8 cellular contexts compared by ENCODE assay signal in the genomic region with DNA sequence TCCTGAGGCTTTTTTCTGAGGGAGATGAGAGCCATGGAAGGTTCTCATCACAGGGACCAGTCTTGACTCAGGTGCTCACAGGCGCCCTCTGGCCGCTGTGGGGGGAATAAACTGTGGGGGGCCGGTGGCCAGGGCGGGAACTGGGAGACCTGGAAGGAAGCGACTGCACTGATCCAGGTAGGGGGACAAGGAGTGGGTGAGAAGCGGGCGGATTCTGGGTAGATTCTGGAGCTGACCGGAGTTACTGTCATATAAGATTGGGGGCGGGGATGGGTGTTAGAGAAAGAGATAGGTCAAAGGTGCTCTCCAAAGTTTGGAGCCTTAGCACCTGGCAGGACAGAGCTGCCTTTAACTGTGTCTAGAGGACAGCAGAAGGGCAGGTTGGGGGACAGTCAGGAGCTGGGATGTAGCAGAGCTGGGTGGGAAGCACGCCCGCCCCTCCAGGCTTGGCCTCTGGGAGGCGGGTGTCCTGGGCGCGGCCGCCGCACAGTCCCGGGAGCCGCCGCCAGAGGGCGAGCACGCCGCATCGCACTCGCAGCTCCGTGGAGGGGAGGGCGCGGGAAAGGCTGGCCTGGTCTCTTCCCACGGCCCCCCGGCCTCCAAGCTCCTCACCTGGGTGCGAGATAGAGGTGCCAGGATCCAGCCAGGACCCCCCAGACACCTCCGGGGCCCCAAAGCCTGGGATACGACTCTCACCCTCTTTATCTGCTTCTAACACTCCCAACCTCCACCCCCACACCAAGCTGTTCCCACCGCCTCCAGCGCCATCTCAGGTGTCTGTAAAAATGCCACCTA. TPM values are rescaled to one million over a fixed set of nuclear protein-coding genes. Genes with fewer than 3 reads are reported as not detected.
DNase-seq lines count a peak whose midpoint lies in the region; ATAC-seq and TF ChIP-seq lines count a peak whose summit lies in the region.

No MANE protein-coding gene starts in this region.

- TF ChIP-seq CTCF in HFF-Myc (IDR thresholded peaks at IDR 0.05; ENCODE audit: low read depth, low read length, missing control alignments) (peak; percentile 85), VCaP (conservative IDR thresholded peaks at IDR 0.05) (peak; percentile 98), breast epithelium (IDR thresholded peaks at IDR 0.05) (peak; percentile 83 to 96 (median 96))

- peak; percentile 79 for DNase-seq in DMS53 (lab: John Stamatoyannopoulos, UW)
- no peak for DNase-seq in HFF-Myc (ENCODE audit: extremely low read depth, low read depth)
- peak; percentile 74 for DNase-seq in NCI-H2107 (lab: John Stamatoyannopoulos, UW)
- peak; percentile 70 to 82 for DNase-seq in breast epithelium (ENCODE audit: low spot score in 2 of 2)
- peak; percentile 56 for DNase-seq in iris pigment epithelial cell (ENCODE audit: low read depth)
- DNase-seq in stimulated activated CD4-positive, alpha-beta T cell treated with anti-CD3 and anti-CD28 coated beads, Interleukin-12 subunit alpha, Interleukin-12 subunit beta, amount 100 ng/mL, for 24 hours (ENCODE audit: low read depth in 2 of 2): peak; percentile 65 to 85

- intact Hi-C loops in breast epithelium (cut with DNase I; ENCODE audit: low total_unique reads): no loop called here

- ATAC-seq in GM21381 (IDR thresholded peaks at IDR 0.05; ENCODE audit: unreplicated experiment): no peak

- H3K9me3 ChIP-seq in breast epithelium: no peaks in the 10 kb centered on the region

- peak overlapping the region; percentile 34 for H3K4me3 ChIP-seq in HFF-Myc (replicated peaks; ENCODE audit: low read depth, low read length)
- H3K4me3 ChIP-seq in breast epithelium: peak overlapping the region; percentile 34 to 67 (median 49)

- H3K4me1 ChIP-seq in breast epithelium: no peaks in the 10 kb centered on the region

- H3K36me3 ChIP-seq in breast epithelium: no peaks in the 10 kb centered on the region

- TF ChIP-seq POLR2A in breast epithelium (IDR thresholded peaks at IDR 0.05): no peak

- no peaks in the 10 kb centered on the region for H3K27me3 ChIP-seq in breast epithelium

- peak overlapping the region; percentile 63 for H3K27ac ChIP-seq in VCaP
- H3K27ac ChIP-seq in breast epithelium: peak overlapping the region; percentile 75 to 84

RNA-seq across cellular contexts. Expression of a gene that starts 4.2 kb away (rescaled TPM):
- not detected for total RNA-seq in breast epithelium

RNA-seq across cellular contexts. Expression of a gene that starts 8.2 kb away (rescaled TPM):
- total RNA-seq in breast epithelium: 10 to 100 TPM; 30.3 to 44.2 (median 31.5) TPM

RNA-seq across cellular contexts. Expression of a gene that starts 19.6 kb away (rescaled TPM):
- 10 to 100 TPM; 65.9 to 84.3 (median 66.5) TPM for total RNA-seq in breast epithelium

RNA-seq across cellular contexts. Expression of a gene that starts 26.8 kb away (rescaled TPM):
- total RNA-seq in breast epithelium: 100 to 1,000 TPM; 301 to 410 (median 305) TPM

RNA-seq across cellular contexts. Expression of a gene that starts 30.1 kb away (rescaled TPM):
- 10 to 100 TPM; 43.6 to 53.9 (median 52.8) TPM for total RNA-seq in breast epithelium
